In the genomic region with DNA sequence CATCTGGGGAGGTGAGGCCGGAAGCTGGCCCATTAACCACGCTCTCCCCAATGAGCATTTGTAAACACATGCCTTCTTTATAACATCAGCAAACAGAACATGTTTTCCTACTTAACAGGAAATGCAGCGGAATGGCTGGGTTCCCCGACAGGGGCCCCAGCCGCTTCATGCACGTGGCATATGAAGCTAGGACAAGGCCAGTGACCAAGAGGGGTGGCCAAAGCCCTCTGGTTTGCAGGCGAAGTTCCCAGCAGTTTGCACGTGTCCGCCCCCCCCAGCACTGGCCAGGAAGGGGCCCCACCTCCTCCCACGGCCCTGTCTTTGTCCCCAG, we compare ENCODE assay signal across 1 cellular context.
A peak's percentile ranks its signal among the peaks of the same experiment; 100 is the strongest.
TF ChIP-seq lines count a peak whose summit lies in the region.

No MANE protein-coding gene starts in this region.

TF ChIP-seq in K562, 482 proteins besides CTCF, POLR2A, EP300 and RAD21 (continued from another document and continues in another):
- TF ChIP-seq, protein P1, sequence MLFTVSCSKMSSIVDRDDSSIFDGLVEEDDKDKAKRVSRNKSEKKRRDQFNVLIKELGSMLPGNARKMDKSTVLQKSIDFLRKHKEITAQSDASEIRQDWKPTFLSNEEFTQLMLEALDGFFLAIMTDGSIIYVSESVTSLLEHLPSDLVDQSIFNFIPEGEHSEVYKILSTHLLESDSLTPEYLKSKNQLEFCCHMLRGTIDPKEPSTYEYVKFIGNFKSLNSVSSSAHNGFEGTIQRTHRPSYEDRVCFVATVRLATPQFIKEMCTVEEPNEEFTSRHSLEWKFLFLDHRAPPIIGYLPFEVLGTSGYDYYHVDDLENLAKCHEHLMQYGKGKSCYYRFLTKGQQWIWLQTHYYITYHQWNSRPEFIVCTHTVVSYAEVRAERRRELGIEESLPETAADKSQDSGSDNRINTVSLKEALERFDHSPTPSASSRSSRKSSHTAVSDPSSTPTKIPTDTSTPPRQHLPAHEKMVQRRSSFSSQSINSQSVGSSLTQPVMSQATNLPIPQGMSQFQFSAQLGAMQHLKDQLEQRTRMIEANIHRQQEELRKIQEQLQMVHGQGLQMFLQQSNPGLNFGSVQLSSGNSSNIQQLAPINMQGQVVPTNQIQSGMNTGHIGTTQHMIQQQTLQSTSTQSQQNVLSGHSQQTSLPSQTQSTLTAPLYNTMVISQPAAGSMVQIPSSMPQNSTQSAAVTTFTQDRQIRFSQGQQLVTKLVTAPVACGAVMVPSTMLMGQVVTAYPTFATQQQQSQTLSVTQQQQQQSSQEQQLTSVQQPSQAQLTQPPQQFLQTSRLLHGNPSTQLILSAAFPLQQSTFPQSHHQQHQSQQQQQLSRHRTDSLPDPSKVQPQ (CRISPR knock-in tag; IDR thresholded peaks at IDR 0.05; ENCODE audit: borderline replicate concordance): no peak
- TF ChIP-seq ZNF197 (CRISPR knock-in tag; IDR thresholded peaks at IDR 0.05; ENCODE audit: low read depth): peak; percentile 83; the same call in 1 of the 2 replicates
- no peak for TF ChIP-seq MAFF (IDR thresholded peaks at IDR 0.05; ENCODE audit: low read length)
- TF ChIP-seq ZNF586 (CRISPR knock-in tag; conservative IDR thresholded peaks at IDR 0.05): no peak
- peak; percentile 65; the same call in 1 of the 2 replicates for TF ChIP-seq ZNF766 (CRISPR knock-in tag; conservative IDR thresholded peaks at IDR 0.05)
- no peak for TF ChIP-seq KLF1 (tag; IDR thresholded peaks at IDR 0.05)
- no peak for TF ChIP-seq ZNF316 (IDR thresholded peaks at IDR 0.05)
- TF ChIP-seq NFE2L1 (tag; IDR thresholded peaks at IDR 0.05; ENCODE audit: borderline replicate concordance, low read depth): no peak
- no peak for TF ChIP-seq MCM7 (IDR thresholded peaks at IDR 0.05)
- no peak for TF ChIP-seq CTBP1 (IDR thresholded peaks at IDR 0.05; ENCODE audit: borderline replicate concordance)
- TF ChIP-seq CBX3 (IDR thresholded peaks at IDR 0.05; ENCODE audit: borderline replicate concordance in 1 of 2, low read length in 2 of 2): no peak
- no peak for TF ChIP-seq HDAC6 (IDR thresholded peaks at IDR 0.05; ENCODE audit: low read depth, low read length)
- no peak for TF ChIP-seq ZNF551 (CRISPR knock-in tag; IDR thresholded peaks at IDR 0.05)
- TF ChIP-seq MED1 (CRISPR knock-in tag; IDR thresholded peaks at IDR 0.05; ENCODE audit: borderline replicate concordance): no peak
- TF ChIP-seq ARID2 (IDR thresholded peaks at IDR 0.05): no peak
- TF ChIP-seq, protein P2, sequence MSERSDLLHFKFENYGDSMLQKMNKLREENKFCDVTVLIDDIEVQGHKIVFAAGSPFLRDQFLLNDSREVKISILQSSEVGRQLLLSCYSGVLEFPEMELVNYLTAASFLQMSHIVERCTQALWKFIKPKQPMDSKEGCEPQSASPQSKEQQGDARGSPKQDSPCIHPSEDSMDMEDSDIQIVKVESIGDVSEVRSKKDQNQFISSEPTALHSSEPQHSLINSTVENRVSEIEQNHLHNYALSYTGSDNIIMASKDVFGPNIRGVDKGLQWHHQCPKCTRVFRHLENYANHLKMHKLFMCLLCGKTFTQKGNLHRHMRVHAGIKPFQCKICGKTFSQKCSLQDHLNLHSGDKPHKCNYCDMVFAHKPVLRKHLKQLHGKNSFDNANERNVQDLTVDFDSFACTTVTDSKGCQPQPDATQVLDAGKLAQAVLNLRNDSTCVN (CRISPR knock-in tag; IDR thresholded peaks at IDR 0.05): no peak
- TF ChIP-seq MYC (IDR thresholded peaks at IDR 0.05; ENCODE audit: low read depth, low read length): peak; percentile 4; the same call in 1 of the 2 replicates
- no peak; the same call in 1 of the 2 replicates for TF ChIP-seq MYC (CRISPR knock-in tag; IDR thresholded peaks at IDR 0.05; ENCODE audit: borderline replicate concordance, low read depth)
- TF ChIP-seq ZNF79 (CRISPR knock-in tag; IDR thresholded peaks at IDR 0.05; ENCODE audit: low read depth): no peak
- no peak for TF ChIP-seq SLC30A9 (CRISPR knock-in tag; IDR thresholded peaks at IDR 0.05)
- no peak for TF ChIP-seq ZNF431 (CRISPR knock-in tag; IDR thresholded peaks at IDR 0.05)
- TF ChIP-seq LCOR (CRISPR knock-in tag; IDR thresholded peaks at IDR 0.05): 0 out of 2 replicates have a peak, but pooled peaks have one; percentile 6
- TF ChIP-seq ZBTB17 (CRISPR knock-in tag; IDR thresholded peaks at IDR 0.05): peak; percentile 74
- no peak for TF ChIP-seq KLF16 (IDR thresholded peaks at IDR 0.05)
- TF ChIP-seq ASH1L (IDR thresholded peaks at IDR 0.05; ENCODE audit: borderline replicate concordance, low read depth, partially characterized antibody): no peak
- no peak for TF ChIP-seq KAT8 (IDR thresholded peaks at IDR 0.05; ENCODE audit: low read depth)
- TF ChIP-seq ZNF41 (CRISPR knock-in tag; conservative IDR thresholded peaks at IDR 0.05): 0 out of 2 replicates have a peak, but pooled peaks have one; percentile 8
- no peak for TF ChIP-seq U2AF1 (optimal IDR thresholded peaks at IDR 0.05; ENCODE audit: low read depth, low read length)
- TF ChIP-seq MTA2 (IDR thresholded peaks at IDR 0.05; ENCODE audit: low read depth): no peak
- TF ChIP-seq, protein P3, sequence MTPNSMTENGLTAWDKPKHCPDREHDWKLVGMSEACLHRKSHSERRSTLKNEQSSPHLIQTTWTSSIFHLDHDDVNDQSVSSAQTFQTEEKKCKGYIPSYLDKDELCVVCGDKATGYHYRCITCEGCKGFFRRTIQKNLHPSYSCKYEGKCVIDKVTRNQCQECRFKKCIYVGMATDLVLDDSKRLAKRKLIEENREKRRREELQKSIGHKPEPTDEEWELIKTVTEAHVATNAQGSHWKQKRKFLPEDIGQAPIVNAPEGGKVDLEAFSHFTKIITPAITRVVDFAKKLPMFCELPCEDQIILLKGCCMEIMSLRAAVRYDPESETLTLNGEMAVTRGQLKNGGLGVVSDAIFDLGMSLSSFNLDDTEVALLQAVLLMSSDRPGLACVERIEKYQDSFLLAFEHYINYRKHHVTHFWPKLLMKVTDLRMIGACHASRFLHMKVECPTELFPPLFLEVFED (CRISPR knock-in tag; conservative IDR thresholded peaks at IDR 0.05): no peak
- TF ChIP-seq SRSF3 (IDR thresholded peaks at IDR 0.05; ENCODE audit: insufficient read depth, low read length): no peak
- TF ChIP-seq FUS (optimal IDR thresholded peaks at IDR 0.05; ENCODE audit: low read depth, low read length): no peak
- TF ChIP-seq MBD2 (IDR thresholded peaks at IDR 0.05; ENCODE audit: borderline replicate concordance, low read depth): no peak
- no peak for TF ChIP-seq DNMT1 (IDR thresholded peaks at IDR 0.05)
- TF ChIP-seq, protein P4, sequence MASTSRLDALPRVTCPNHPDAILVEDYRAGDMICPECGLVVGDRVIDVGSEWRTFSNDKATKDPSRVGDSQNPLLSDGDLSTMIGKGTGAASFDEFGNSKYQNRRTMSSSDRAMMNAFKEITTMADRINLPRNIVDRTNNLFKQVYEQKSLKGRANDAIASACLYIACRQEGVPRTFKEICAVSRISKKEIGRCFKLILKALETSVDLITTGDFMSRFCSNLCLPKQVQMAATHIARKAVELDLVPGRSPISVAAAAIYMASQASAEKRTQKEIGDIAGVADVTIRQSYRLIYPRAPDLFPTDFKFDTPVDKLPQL (IDR thresholded peaks at IDR 0.05; ENCODE audit: extremely low read depth, insufficient read length): no peak
- TF ChIP-seq PHF20 (IDR thresholded peaks at IDR 0.05; ENCODE audit: partially characterized antibody): no peak
- TF ChIP-seq, protein P5, sequence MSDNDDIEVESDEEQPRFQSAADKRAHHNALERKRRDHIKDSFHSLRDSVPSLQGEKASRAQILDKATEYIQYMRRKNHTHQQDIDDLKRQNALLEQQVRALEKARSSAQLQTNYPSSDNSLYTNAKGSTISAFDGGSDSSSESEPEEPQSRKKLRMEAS (CRISPR knock-in tag; IDR thresholded peaks at IDR 0.05): peak; percentile 86
- TF ChIP-seq RBBP5 (IDR thresholded peaks at IDR 0.05; ENCODE audit: borderline replicate concordance, insufficient read depth, low read length, poor library complexity, severe bottlenecking): no peak
- TF ChIP-seq, protein P6, sequence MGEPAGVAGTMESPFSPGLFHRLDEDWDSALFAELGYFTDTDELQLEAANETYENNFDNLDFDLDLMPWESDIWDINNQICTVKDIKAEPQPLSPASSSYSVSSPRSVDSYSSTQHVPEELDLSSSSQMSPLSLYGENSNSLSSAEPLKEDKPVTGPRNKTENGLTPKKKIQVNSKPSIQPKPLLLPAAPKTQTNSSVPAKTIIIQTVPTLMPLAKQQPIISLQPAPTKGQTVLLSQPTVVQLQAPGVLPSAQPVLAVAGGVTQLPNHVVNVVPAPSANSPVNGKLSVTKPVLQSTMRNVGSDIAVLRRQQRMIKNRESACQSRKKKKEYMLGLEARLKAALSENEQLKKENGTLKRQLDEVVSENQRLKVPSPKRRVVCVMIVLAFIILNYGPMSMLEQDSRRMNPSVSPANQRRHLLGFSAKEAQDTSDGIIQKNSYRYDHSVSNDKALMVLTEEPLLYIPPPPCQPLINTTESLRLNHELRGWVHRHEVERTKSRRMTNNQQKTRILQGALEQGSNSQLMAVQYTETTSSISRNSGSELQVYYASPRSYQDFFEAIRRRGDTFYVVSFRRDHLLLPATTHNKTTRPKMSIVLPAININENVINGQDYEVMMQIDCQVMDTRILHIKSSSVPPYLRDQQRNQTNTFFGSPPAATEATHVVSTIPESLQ (CRISPR knock-in tag; IDR thresholded peaks at IDR 0.05): no peak
- 0 out of 2 replicates have a peak, but pooled peaks have one; percentile 73 for TF ChIP-seq CBFB (CRISPR knock-in tag; IDR thresholded peaks at IDR 0.05)
- TF ChIP-seq BRCA1 (IDR thresholded peaks at IDR 0.05): no peak
- no peak for TF ChIP-seq BRCA1 (CRISPR knock-in tag; IDR thresholded peaks at IDR 0.05)
- TF ChIP-seq HNRNPH1 (optimal IDR thresholded peaks at IDR 0.05; ENCODE audit: low read depth, low read length): no peak
- TF ChIP-seq E2F3 (CRISPR knock-in tag; IDR thresholded peaks at IDR 0.05): peak; percentile 80
- TF ChIP-seq ZNF445 (CRISPR knock-in tag; IDR thresholded peaks at IDR 0.05; ENCODE audit: low read depth): 0 out of 2 replicates have a peak, but pooled peaks have one; percentile 34
- TF ChIP-seq, protein P7, sequence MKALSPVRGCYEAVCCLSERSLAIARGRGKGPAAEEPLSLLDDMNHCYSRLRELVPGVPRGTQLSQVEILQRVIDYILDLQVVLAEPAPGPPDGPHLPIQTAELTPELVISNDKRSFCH (CRISPR knock-in tag; IDR thresholded peaks at IDR 0.05): no peak
- TF ChIP-seq, protein P7 (tag; IDR thresholded peaks at IDR 0.05): peak; percentile 25; the same call in 1 of the 2 replicates
- no peak for TF ChIP-seq DIDO1 (tag; IDR thresholded peaks at IDR 0.05; ENCODE audit: low read depth)
- TF ChIP-seq, protein P8, sequence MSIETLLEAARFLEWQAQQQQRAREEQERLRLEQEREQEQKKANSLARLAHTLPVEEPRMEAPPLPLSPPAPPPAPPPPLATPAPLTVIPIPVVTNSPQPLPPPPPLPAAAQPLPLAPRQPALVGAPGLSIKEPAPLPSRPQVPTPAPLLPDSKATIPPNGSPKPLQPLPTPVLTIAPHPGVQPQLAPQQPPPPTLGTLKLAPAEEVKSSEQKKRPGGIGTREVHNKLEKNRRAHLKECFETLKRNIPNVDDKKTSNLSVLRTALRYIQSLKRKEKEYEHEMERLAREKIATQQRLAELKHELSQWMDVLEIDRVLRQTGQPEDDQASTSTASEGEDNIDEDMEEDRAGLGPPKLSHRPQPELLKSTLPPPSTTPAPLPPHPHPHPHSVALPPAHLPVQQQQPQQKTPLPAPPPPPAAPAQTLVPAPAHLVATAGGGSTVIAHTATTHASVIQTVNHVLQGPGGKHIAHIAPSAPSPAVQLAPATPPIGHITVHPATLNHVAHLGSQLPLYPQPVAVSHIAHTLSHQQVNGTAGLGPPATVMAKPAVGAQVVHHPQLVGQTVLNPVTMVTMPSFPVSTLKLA (conservative IDR thresholded peaks at IDR 0.05): peak in 1 of 2 experiments; percentile 82; a peak in 3 of 4 replicates
- TF ChIP-seq NCOR1 (IDR thresholded peaks at IDR 0.05): no peak
- TF ChIP-seq, protein P9, sequence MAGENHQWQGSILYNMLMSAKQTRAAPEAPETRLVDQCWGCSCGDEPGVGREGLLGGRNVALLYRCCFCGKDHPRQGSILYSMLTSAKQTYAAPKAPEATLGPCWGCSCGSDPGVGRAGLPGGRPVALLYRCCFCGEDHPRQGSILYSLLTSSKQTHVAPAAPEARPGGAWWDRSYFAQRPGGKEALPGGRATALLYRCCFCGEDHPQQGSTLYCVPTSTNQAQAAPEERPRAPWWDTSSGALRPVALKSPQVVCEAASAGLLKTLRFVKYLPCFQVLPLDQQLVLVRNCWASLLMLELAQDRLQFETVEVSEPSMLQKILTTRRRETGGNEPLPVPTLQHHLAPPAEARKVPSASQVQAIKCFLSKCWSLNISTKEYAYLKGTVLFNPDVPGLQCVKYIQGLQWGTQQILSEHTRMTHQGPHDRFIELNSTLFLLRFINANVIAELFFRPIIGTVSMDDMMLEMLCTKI (IDR thresholded peaks at IDR 0.05; ENCODE audit: partially characterized antibody): no peak
- no peak for TF ChIP-seq ZNF165 (CRISPR knock-in tag; IDR thresholded peaks at IDR 0.05; ENCODE audit: borderline replicate concordance)
- TF ChIP-seq ZNF764 (CRISPR knock-in tag; IDR thresholded peaks at IDR 0.05; ENCODE audit: low read depth): no peak
